Comparison of ENCODE assay signal across 33 cellular contexts in the genomic region with DNA sequence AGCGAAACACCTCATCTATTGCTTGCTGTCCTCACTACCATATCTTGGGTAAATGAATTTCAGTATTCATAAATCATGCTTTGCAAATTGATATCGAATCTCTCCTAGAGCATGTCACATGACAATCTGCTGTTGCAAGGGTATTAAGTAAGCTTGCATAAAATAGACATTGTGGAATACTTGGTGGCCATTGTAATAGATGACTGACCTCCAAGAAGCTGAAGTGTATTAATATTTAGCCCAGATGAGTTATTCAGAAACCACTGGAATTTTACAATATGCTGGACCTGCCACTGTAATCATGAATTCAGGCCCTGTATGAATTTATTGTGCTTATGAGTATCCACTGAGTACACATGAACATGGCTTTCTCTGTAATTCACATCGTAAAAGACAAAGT.
"Had no signal": no experiment of that assay in that cellular context is flagged by ENCODE, and none has a peak within 500 bp of the region (broad histone marks: within the 10 kb centered on the region; RNA-seq: fewer than 3 reads in every experiment).

No MANE protein-coding gene starts in this region.

- H3K4me1 Mint-ChIP-seq: activated B cell treated with CpG ODN at 0.5 μM for 24 hours; activated naive CD4-positive, alpha-beta T cell treated with anti-CD3 and anti-CD28 coated beads, Interleukin-2, amount 50 U/mL, for 24 hours; activated naive CD8-positive, alpha-beta T cell treated with anti-CD3 and anti-CD28 coated beads, Interleukin-2, amount 10 ng/mL, durations not matched to agents 7 days and 5 days; activated T-helper 17 cell treated with anti-CD3 and anti-CD28 coated beads, Interleukin-2, amount 50 U/mL, for 72 hours; brain had no signal

- DNase-seq: activated B cell treated with CpG ODN at 0.5 μM for 24 hours; activated CD4-positive, alpha-beta T cell treated with anti-CD3 and anti-CD28 coated beads for 4 hours; activated CD4-positive, CD25-positive, alpha-beta regulatory T cell treated with anti-CD3 and anti-CD28 coated beads, Interleukin-2, amount 50 U/mL, for 72 hours; activated CD8-positive, alpha-beta T cell treated with anti-CD3 and anti-CD28 coated beads for 36 hours; activated effector memory CD4-positive, alpha-beta T cell treated with anti-CD3 and anti-CD28 coated beads, Interleukin-2, amount 50 U/mL, for 16 hours; activated naive CD4-positive, alpha-beta T cell; activated naive CD8-positive, alpha-beta T cell treated with anti-CD3 and anti-CD28 coated beads, Interleukin-2, amount 10 ng/mL, durations not matched to agents 7 days and 5 days; activated T-cell treated with anti-CD3 and anti-CD28 coated beads, Interleukin-2, amount 50 U/mL, for 1 hour; activated T-cell treated with anti-CD3 and anti-CD28 coated beads, Interleukin-2, amount 50 U/mL, for 72 hours; caudate nucleus; cerebellar nuclear complex; Kasumi-1; MG63; NCI-H1048; NCI-H1105 treated with DMSO at 0.1 percent for 48 hours; NCI-H1436 treated with DMSO at 0.1 percent for 48 hours; NCI-H1694 treated with DMSO at 0.1 percent for 48 hours; NCI-H2029; NCI-H345; NCI-H510A; NCI-H526; NCI-H748 treated with DMSO at 0.1 percent for 48 hours; NK-92 treated with Interleukin-12 subunit alpha and Interleukin-12 subunit beta, amount 100 ng/mL, for 24 hours; PC-3; Right ventricle myocardium superior; SW 1271; T-helper 1 cell; T-helper 2 cell; T-helper 9 cell had no signal

- H3K4me3 Mint-ChIP-seq: activated B cell treated with CpG ODN at 0.5 μM for 24 hours; activated CD8-positive, alpha-beta T cell treated with anti-CD3 and anti-CD28 coated beads for 36 hours; activated naive CD4-positive, alpha-beta T cell treated with anti-CD3 and anti-CD28 coated beads, Interleukin-2, amount 50 U/mL, for 24 hours; activated naive CD8-positive, alpha-beta T cell treated with anti-CD3 and anti-CD28 coated beads, Interleukin-2, amount 10 ng/mL, durations not matched to agents 7 days and 5 days; activated T-cell treated with anti-CD3 and anti-CD28 coated beads, Interleukin-2, amount 50 U/mL, for 72 hours; activated T-helper 17 cell treated with anti-CD3 and anti-CD28 coated beads, Interleukin-2, amount 50 U/mL, for 72 hours; brain had no signal

- H3K27me3 ChIP-seq: MG63 had no signal

- H3K9me3 Mint-ChIP-seq: activated B cell treated with CpG ODN at 0.5 μM for 24 hours had no signal

- H3K27ac ChIP-seq: VCaP had no signal

- H3K9me3 ChIP-seq: MG63 had no signal

- H3K27me3 Mint-ChIP-seq: activated B cell treated with CpG ODN at 0.5 μM for 24 hours; activated CD8-positive, alpha-beta T cell treated with anti-CD3 and anti-CD28 coated beads for 36 hours; activated naive CD4-positive, alpha-beta T cell treated with anti-CD3 and anti-CD28 coated beads, Interleukin-2, amount 50 U/mL, for 24 hours; activated naive CD8-positive, alpha-beta T cell treated with anti-CD3 and anti-CD28 coated beads, Interleukin-2, amount 10 ng/mL, durations not matched to agents 7 days and 5 days; activated T-helper 17 cell treated with anti-CD3 and anti-CD28 coated beads, Interleukin-2, amount 50 U/mL, for 72 hours had no signal

- H3K27ac Mint-ChIP-seq: activated B cell treated with CpG ODN at 0.5 μM for 24 hours; activated CD8-positive, alpha-beta T cell treated with anti-CD3 and anti-CD28 coated beads for 36 hours; activated naive CD4-positive, alpha-beta T cell treated with anti-CD3 and anti-CD28 coated beads, Interleukin-2, amount 50 U/mL, for 24 hours; activated naive CD8-positive, alpha-beta T cell treated with anti-CD3 and anti-CD28 coated beads, Interleukin-2, amount 10 ng/mL, durations not matched to agents 7 days and 5 days; activated T-cell treated with anti-CD3 and anti-CD28 coated beads, Interleukin-2, amount 50 U/mL, for 72 hours; activated T-helper 17 cell treated with anti-CD3 and anti-CD28 coated beads, Interleukin-2, amount 50 U/mL, for 72 hours; brain had no signal

- H3K36me3 Mint-ChIP-seq: activated naive CD4-positive, alpha-beta T cell treated with anti-CD3 and anti-CD28 coated beads, Interleukin-2, amount 50 U/mL, for 24 hours; activated naive CD8-positive, alpha-beta T cell treated with anti-CD3 and anti-CD28 coated beads, Interleukin-2, amount 10 ng/mL, durations not matched to agents 7 days and 5 days; brain had no signal

- ATAC-seq: activated CD8-positive, alpha-beta T cell treated with anti-CD3 and anti-CD28 coated beads for 36 hours; activated T-cell treated with anti-CD3 and anti-CD28 coated beads, Interleukin-2, amount 50 U/mL, for 72 hours; activated T-helper 17 cell treated with anti-CD3 and anti-CD28 coated beads, Interleukin-2, amount 50 U/mL, for 72 hours; PC-3 had no signal

- H3K36me3 ChIP-seq: MG63 had no signal

- H3K4me3 ChIP-seq: MG63 had no signal
